ENCODE assay signal across 23 cellular contexts in genomic region chr15:61641645-61642044, GRCh38.
"Had no signal": no experiment of that assay in that cellular context is flagged by ENCODE, and none has a peak within 500 bp of the region (broad histone marks: within the 10 kb centered on the region; RNA-seq: fewer than 3 reads in every experiment).

No MANE protein-coding gene starts in this region.

- ATAC-seq: esophagus mucosa; gastrocnemius medialis; heart right ventricle; left cardiac atrium; left lung; left ventricle myocardium superior; lower lobe of right lung; mucosa of descending colon; naive thymus-derived CD8-positive, alpha-beta T cell had no signal

- DNase-seq: dermis blood vessel endothelial cell; dorsolateral prefrontal cortex; effector CD4-positive, alpha-beta T cell; effector memory CD4-positive, alpha-beta T cell; erythroblast; esophagus squamous epithelium; foreskin fibroblast; foreskin melanocyte; gastrocnemius medialis; glutamatergic neuron; head of caudate nucleus; heart right ventricle; hippocampal formation; left cardiac atrium; left lung; left ventricle myocardium superior; lower lobe of right lung; mesenchymal stem cell; mucosa of descending colon; naive B cell; naive thymus-derived CD8-positive, alpha-beta T cell had no signal

- FAIRE-seq: islet of Langerhans had no signal
